ENCODE assay signal across 2 cellular contexts in the genomic region with DNA sequence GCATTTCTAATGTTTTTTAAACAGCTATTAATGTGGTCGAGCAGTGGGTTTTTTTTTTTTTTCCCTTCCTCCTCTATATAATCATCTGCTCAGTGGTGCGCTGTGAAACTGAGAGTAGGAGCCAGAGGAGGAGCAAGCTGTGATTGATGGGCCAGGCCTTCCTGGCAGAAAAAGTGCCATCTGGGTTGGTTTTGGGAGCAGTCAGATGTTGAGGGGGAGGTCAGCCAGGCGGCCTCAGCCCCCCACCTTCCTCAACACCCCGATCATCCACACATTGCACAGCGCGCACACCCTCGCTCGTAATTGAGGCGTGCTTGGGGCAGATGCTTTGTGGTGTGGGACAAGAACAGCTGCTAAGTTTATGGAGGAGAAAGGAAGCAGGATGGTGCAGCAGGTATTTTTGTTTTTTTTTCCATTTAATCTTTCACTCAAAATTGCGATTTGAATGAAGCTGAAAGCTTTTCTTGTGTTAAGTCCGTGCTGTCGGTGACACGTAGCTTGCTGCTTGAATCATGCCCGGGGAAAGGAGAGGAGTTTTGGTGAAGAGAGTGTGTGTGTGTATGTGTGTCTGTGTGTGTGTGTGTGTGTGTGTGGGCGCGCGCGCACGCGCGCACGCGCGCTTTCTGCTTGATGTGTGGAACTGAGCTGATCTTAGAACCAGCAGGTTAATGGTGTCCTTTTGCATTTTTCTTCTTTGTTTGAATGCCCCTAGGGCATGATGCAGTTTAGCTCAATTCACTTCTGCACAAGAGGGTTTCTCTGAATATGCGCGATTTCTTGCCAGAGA.
TF ChIP-seq lines count a peak whose summit lies in the region.

No MANE protein-coding gene starts in this region.

TF ChIP-seq in SK-N-SH, 30 proteins besides CTCF, POLR2A, EP300 and RAD21:
- TF ChIP-seq YY1 (IDR thresholded peaks at IDR 0.05; ENCODE audit: low read depth) (no peak), SIN3A (IDR thresholded peaks at IDR 0.05; ENCODE audit: borderline replicate concordance, low read depth, low read length) (no peak)
TF ChIP-seq in SK-N-SH: peak in this region for 0.

TF ChIP-seq in SK-N-SH treated with all-trans-retinoic acid at 6 μM for 48 hours, 23 proteins besides CTCF, POLR2A, EP300 and RAD21:
- TF ChIP-seq ZNF70 (CRISPR knock-in tag; IDR thresholded peaks at IDR 0.05) (no peak), ZC3H10 (CRISPR knock-in tag; IDR thresholded peaks at IDR 0.05) (no peak), TOX (CRISPR knock-in tag; IDR thresholded peaks at IDR 0.05; ENCODE audit: borderline replicate concordance) (no peak), RARB (CRISPR knock-in tag; IDR thresholded peaks at IDR 0.05) (no peak), OSR1 (CRISPR knock-in tag; IDR thresholded peaks at IDR 0.05) (no peak), GLIS3 (CRISPR knock-in tag; IDR thresholded peaks at IDR 0.05) (no peak), ARNTL (CRISPR knock-in tag; IDR thresholded peaks at IDR 0.05; ENCODE audit: borderline replicate concordance, low read depth) (no peak), SNAI2 (CRISPR knock-in tag; IDR thresholded peaks at IDR 0.05) (no peak), BACH2 (CRISPR knock-in tag; IDR thresholded peaks at IDR 0.05; ENCODE audit: borderline replicate concordance) (no peak)
- TF ChIP-seq, protein P1, sequence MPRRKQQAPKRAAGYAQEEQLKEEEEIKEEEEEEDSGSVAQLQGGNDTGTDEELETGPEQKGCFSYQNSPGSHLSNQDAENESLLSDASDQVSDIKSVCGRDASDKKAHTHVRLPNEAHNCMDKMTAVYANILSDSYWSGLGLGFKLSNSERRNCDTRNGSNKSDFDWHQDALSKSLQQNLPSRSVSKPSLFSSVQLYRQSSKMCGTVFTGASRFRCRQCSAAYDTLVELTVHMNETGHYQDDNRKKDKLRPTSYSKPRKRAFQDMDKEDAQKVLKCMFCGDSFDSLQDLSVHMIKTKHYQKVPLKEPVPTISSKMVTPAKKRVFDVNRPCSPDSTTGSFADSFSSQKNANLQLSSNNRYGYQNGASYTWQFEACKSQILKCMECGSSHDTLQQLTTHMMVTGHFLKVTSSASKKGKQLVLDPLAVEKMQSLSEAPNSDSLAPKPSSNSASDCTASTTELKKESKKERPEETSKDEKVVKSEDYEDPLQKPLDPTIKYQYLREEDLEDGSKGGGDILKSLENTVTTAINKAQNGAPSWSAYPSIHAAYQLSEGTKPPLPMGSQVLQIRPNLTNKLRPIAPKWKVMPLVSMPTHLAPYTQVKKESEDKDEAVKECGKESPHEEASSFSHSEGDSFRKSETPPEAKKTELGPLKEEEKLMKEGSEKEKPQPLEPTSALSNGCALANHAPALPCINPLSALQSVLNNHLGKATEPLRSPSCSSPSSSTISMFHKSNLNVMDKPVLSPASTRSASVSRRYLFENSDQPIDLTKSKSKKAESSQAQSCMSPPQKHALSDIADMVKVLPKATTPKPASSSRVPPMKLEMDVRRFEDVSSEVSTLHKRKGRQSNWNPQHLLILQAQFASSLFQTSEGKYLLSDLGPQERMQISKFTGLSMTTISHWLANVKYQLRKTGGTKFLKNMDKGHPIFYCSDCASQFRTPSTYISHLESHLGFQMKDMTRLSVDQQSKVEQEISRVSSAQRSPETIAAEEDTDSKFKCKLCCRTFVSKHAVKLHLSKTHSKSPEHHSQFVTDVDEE (CRISPR knock-in tag; IDR thresholded peaks at IDR 0.05), result no peak
- TF ChIP-seq, protein P2, sequence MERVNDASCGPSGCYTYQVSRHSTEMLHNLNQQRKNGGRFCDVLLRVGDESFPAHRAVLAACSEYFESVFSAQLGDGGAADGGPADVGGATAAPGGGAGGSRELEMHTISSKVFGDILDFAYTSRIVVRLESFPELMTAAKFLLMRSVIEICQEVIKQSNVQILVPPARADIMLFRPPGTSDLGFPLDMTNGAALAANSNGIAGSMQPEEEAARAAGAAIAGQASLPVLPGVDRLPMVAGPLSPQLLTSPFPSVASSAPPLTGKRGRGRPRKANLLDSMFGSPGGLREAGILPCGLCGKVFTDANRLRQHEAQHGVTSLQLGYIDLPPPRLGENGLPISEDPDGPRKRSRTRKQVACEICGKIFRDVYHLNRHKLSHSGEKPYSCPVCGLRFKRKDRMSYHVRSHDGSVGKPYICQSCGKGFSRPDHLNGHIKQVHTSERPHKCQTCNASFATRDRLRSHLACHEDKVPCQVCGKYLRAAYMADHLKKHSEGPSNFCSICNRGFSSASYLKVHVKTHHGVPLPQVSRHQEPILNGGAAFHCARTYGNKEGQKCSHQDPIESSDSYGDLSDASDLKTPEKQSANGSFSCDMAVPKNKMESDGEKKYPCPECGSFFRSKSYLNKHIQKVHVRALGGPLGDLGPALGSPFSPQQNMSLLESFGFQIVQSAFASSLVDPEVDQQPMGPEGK (CRISPR knock-in tag; IDR thresholded peaks at IDR 0.05; ENCODE audit: borderline replicate concordance), result no peak
- TF ChIP-seq, protein P3, sequence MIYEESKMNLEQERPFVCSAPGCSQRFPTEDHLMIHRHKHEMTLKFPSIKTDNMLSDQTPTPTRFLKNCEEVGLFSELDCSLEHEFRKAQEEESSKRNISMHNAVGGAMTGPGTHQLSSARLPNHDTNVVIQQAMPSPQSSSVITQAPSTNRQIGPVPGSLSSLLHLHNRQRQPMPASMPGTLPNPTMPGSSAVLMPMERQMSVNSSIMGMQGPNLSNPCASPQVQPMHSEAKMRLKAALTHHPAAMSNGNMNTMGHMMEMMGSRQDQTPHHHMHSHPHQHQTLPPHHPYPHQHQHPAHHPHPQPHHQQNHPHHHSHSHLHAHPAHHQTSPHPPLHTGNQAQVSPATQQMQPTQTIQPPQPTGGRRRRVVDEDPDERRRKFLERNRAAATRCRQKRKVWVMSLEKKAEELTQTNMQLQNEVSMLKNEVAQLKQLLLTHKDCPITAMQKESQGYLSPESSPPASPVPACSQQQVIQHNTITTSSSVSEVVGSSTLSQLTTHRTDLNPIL (CRISPR knock-in tag; IDR thresholded peaks at IDR 0.05; ENCODE audit: low read depth), result no peak
